Comparison of ENCODE assay signal across 8 cellular contexts in the genomic region with DNA sequence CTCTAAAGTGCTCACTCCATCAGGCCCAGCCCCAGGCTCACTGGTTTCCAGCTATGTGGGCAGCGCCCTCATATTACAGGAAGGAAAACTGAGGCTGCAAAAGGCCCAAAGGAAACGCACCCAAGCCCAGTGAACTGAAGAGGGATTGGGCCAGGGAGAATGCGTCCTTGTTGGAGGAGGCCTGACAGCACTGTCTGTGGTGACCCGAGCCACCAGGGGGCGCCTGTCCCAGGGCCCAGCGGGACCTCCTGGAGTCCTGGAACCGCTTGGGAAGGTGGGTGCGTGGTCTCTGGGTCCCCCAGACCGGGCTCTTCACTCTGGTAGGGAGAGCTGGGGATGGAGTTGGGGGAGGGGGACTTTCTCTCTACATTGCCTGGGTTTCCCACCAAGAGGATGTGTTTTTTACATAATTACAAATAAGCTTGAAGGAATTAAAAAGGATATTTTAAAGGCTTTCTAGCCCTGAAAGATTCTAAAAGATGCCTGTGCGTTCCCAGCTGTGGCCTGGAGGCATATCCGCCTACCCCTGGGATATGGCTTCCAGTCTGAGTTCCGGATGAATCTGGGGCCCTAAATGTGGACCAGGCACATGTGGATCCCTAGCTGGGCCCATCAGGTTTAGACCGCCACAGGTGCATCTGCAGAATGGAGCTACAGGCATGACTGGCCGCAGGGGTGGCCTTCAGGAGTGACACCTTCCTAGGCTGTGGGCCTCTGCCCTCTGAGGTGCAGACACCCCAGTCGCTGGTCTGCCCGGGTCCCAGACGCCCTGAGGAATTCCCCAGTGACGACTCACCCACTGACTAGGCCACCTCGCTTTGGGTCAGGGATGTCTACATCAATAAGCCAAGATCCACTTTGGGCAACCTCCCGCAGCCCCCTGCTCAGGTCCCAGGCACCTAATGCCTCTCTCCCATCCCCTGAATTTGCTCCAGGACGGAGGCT. TPM values are rescaled to one million over a fixed set of nuclear protein-coding genes. Genes with fewer than 3 reads are reported as not detected.
A peak's percentile ranks its signal among the peaks of the same experiment; 100 is the strongest.
DNase-seq lines count a peak whose midpoint lies in the region; ATAC-seq and TF ChIP-seq lines count a peak whose summit lies in the region.

No MANE protein-coding gene starts in this region.

- POLR2A ChIA-PET in activated CD4-positive, alpha-beta T cell treated with anti-CD3 and anti-CD28 coated beads for 36 hours (lab: Charles Lee) = interaction anchor here (0.5 to 0.6 kb wide), 2 partner anchors 11 to 341 kb away, joined by 3 to 6 read pairs; no protein-coding TSS in a partner anchor

- H3K4me3 ChIP-seq in BE2C (ENCODE audit: low read depth, low read length) (no peak overlapping the region), GM23338 (no peak overlapping the region)

- peak overlapping the region; percentile 86 for H2AFZ ChIP-seq in GM23338

- no peaks in the 10 kb centered on the region for H4K20me1 ChIP-seq in GM23338 (replicated peaks; ENCODE audit: insufficient read depth)

- H3K9me2 ChIP-seq in GM23338 (ENCODE audit: insufficient read depth) = no peaks in the 10 kb centered on the region

- peaks cover 3% of the 10 kb centered on the region; the same call in 2 of the 3 replicates for H3K4me1 Mint-ChIP-seq in GM23338
- H3K4me1 Mint-ChIP-seq in activated CD4-positive, alpha-beta T cell treated with anti-CD3 and anti-CD28 coated beads for 36 hours = peaks cover 21% of the 10 kb centered on the region

- no peaks in the 10 kb centered on the region; the same call in 2 of the 3 replicates for H3K9me3 Mint-ChIP-seq in GM23338
- no peaks in the 10 kb centered on the region for H3K9me3 Mint-ChIP-seq in activated CD4-positive, alpha-beta T cell treated with anti-CD3 and anti-CD28 coated beads for 36 hours (ENCODE audit: low read depth)

- no peaks in the 10 kb centered on the region for H3K36me3 Mint-ChIP-seq in GM23338 (ENCODE audit: low read depth)
- no peaks in the 10 kb centered on the region for H3K36me3 Mint-ChIP-seq in activated CD4-positive, alpha-beta T cell treated with anti-CD3 and anti-CD28 coated beads for 36 hours (ENCODE audit: low read depth)

- no peaks in the 10 kb centered on the region for H3K36me3 ChIP-seq in BE2C
- H3K36me3 ChIP-seq in GM23338 (ENCODE audit: insufficient read depth) = no peaks in the 10 kb centered on the region

- TF ChIP-seq CTCF in BE2C (IDR thresholded peaks at IDR 0.05; ENCODE audit: low read depth, low read length) (peak; percentile 81), GM23338 (conservative IDR thresholded peaks at IDR 0.05; ENCODE audit: low read depth in 2 of 2) (peak; percentile 94 to 96)

- H3K27me3 ChIP-seq in BE2C (no peaks in the 10 kb centered on the region), GM23338 (ENCODE audit: insufficient read depth) (no peaks in the 10 kb centered on the region)

- intact Hi-C loops in activated CD4-positive, alpha-beta T cell treated with anti-CD3 and anti-CD28 coated beads for 36 hours (cut with DNase I, micrococcal nuclease) = loop anchor here (1.0 kb wide), 6 partner anchors 20 to 479 kb away; a partner anchor contains a TSS

- no peak overlapping the region for H3K27ac ChIP-seq in GM23338 (ENCODE audit: low read depth)

- H3K27me3 Mint-ChIP-seq in GM23338 (ENCODE audit: insufficient read depth, low read depth, poor library complexity) = peaks cover 2% of the 10 kb centered on the region
- no peaks in the 10 kb centered on the region for H3K27me3 Mint-ChIP-seq in activated CD4-positive, alpha-beta T cell treated with anti-CD3 and anti-CD28 coated beads for 36 hours

- H3K27ac Mint-ChIP-seq in GM23338 = no peak overlapping the region
- peak overlapping the region; percentile 25 for H3K27ac Mint-ChIP-seq in activated CD4-positive, alpha-beta T cell treated with anti-CD3 and anti-CD28 coated beads for 36 hours

- H3F3A ChIP-seq in GM23338 (replicated peaks; ENCODE audit: low read depth) = no peaks in the 10 kb centered on the region

- ATAC-seq in GM23338 (peak; percentile 91), GM21526 (IDR thresholded peaks at IDR 0.05; ENCODE audit: low FRiP score, unreplicated experiment) (no peak)
- ATAC-seq in activated CD4-positive, alpha-beta T cell treated with anti-CD3 and anti-CD28 coated beads for 36 hours = peak; percentile 89

- DNase-seq in BE2C (peak; percentile 84), GM23338 (ENCODE audit: low spot score) (peak; percentile 94), NCI-H2171 (lab: John Stamatoyannopoulos, UW) (peak; percentile 35), cerebellar cortex (ENCODE audit: low spot score) (peak; percentile 76), left kidney (ENCODE audit: low read depth, low spot score) (peak; percentile 88)
- peak; percentile 92 for DNase-seq in activated CD4-positive, alpha-beta T cell treated with anti-CD3 and anti-CD28 coated beads for 36 hours
- peak; percentile 87 for DNase-seq in stimulated activated CD4-positive, alpha-beta T cell treated with anti-CD3 and anti-CD28 coated beads, Interleukin-2, amount 100 ng/mL, for 48 hours

- no peak overlapping the region for H3K4me3 Mint-ChIP-seq in GM23338
- no peak overlapping the region for H3K4me3 Mint-ChIP-seq in activated CD4-positive, alpha-beta T cell treated with anti-CD3 and anti-CD28 coated beads for 36 hours

- CTCF ChIA-PET in activated CD4-positive, alpha-beta T cell treated with anti-CD3 and anti-CD28 coated beads for 36 hours (lab: Charles Lee) = interaction anchor here (0.5 to 2.7 kb wide), 34 partner anchors 10 to 586 kb away, joined by 3 to 29 read pairs (median 4); a partner anchor contains a TSS

- H3K9me3 ChIP-seq in BE2C = no peaks in the 10 kb centered on the region

- no peaks in the 10 kb centered on the region for H3K79me2 ChIP-seq in GM23338 (replicated peaks; ENCODE audit: insufficient read depth)

- H3K4me1 ChIP-seq in BE2C = no peaks in the 10 kb centered on the region
- no peaks in the 10 kb centered on the region; the same call in 1 of the 2 replicates for H3K4me1 ChIP-seq in GM23338 (ENCODE audit: insufficient read depth)

- no peak overlapping the region for H3K4me2 ChIP-seq in GM23338

TF ChIP-seq in GM23338, 12 proteins besides CTCF, POLR2A, EP300 and RAD21 (continues in another document):
- TF ChIP-seq, protein P1, sequence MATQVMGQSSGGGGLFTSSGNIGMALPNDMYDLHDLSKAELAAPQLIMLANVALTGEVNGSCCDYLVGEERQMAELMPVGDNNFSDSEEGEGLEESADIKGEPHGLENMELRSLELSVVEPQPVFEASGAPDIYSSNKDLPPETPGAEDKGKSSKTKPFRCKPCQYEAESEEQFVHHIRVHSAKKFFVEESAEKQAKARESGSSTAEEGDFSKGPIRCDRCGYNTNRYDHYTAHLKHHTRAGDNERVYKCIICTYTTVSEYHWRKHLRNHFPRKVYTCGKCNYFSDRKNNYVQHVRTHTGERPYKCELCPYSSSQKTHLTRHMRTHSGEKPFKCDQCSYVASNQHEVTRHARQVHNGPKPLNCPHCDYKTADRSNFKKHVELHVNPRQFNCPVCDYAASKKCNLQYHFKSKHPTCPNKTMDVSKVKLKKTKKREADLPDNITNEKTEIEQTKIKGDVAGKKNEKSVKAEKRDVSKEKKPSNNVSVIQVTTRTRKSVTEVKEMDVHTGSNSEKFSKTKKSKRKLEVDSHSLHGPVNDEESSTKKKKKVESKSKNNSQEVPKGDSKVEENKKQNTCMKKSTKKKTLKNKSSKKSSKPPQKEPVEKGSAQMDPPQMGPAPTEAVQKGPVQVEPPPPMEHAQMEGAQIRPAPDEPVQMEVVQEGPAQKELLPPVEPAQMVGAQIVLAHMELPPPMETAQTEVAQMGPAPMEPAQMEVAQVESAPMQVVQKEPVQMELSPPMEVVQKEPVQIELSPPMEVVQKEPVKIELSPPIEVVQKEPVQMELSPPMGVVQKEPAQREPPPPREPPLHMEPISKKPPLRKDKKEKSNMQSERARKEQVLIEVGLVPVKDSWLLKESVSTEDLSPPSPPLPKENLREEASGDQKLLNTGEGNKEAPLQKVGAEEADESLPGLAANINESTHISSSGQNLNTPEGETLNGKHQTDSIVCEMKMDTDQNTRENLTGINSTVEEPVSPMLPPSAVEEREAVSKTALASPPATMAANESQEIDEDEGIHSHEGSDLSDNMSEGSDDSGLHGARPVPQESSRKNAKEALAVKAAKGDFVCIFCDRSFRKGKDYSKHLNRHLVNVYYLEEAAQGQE (IDR thresholded peaks at IDR 0.05; ENCODE audit: unreplicated experiment) = no peak
- TF ChIP-seq, protein P2, sequence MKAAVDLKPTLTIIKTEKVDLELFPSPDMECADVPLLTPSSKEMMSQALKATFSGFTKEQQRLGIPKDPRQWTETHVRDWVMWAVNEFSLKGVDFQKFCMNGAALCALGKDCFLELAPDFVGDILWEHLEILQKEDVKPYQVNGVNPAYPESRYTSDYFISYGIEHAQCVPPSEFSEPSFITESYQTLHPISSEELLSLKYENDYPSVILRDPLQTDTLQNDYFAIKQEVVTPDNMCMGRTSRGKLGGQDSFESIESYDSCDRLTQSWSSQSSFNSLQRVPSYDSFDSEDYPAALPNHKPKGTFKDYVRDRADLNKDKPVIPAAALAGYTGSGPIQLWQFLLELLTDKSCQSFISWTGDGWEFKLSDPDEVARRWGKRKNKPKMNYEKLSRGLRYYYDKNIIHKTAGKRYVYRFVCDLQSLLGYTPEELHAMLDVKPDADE (IDR thresholded peaks at IDR 0.05) = no peak
- TF ChIP-seq CREB1 (CRISPR knock-in tag; IDR thresholded peaks at IDR 0.05; ENCODE audit: low read depth) = 0 out of 2 replicates have a peak, but pooled peaks have one; percentile 45

RNA-seq across cellular contexts. Expression of a gene that starts 4.2 kb away (rescaled TPM):
- 0.63 TPM for polyA plus RNA-seq in BE2C (2012; ENCODE audit: insufficient read depth, insufficient read length, low read depth)
- not detected in 2 replicates for total RNA-seq in GM23338 (2014; rRNA removed; shearing (Covaris generic))
- 0.19 and 0.23 TPM in 2 replicates for polyA plus RNA-seq in GM23338 (2016; fragmentation: Nextera tagmentation; extraction: Ambion mirVana)
- under 1 TPM; 0.11 to 0.30 TPM for total RNA-seq in activated CD4-positive, alpha-beta T cell treated with anti-CD3 and anti-CD28 coated beads for 36 hours

RNA-seq across cellular contexts. Expression of a gene that starts 21.6 kb away (rescaled TPM):
- 0.20 TPM for polyA plus RNA-seq in BE2C (2012; ENCODE audit: insufficient read depth, insufficient read length, low read depth)
- total RNA-seq in GM23338 (2014; rRNA removed; shearing (Covaris generic)) = not detected in 2 replicates
- 0.24 TPM in 1 of 2 replicates, not detected in the other for polyA plus RNA-seq in GM23338 (2016; fragmentation: Nextera tagmentation; extraction: Ambion mirVana)
- total RNA-seq in activated CD4-positive, alpha-beta T cell treated with anti-CD3 and anti-CD28 coated beads for 36 hours = not detected

RNA-seq across cellular contexts. Expression of a gene that starts 34.2 kb away (rescaled TPM):
- 41.0 TPM for polyA plus RNA-seq in BE2C (2012; ENCODE audit: insufficient read depth, insufficient read length, low read depth)
- 32.7 TPM in 2 replicates for total RNA-seq in GM23338 (2014; rRNA removed; shearing (Covaris generic))
- polyA plus RNA-seq in GM23338 (2016; fragmentation: Nextera tagmentation; extraction: Ambion mirVana) = 15.8 TPM in 2 replicates
- total RNA-seq in activated CD4-positive, alpha-beta T cell treated with anti-CD3 and anti-CD28 coated beads for 36 hours = 10 to 100 TPM in 1 of 2 experiments, 1 to 10 TPM in 1; 8.6 to 10.7 TPM

RNA-seq across cellular contexts. Expression of a gene that starts 52.1 kb away (rescaled TPM):
- 230 TPM for polyA plus RNA-seq in BE2C (2012; ENCODE audit: insufficient read depth, insufficient read length, low read depth)
- 147 and 149 TPM in 2 replicates for total RNA-seq in GM23338 (2014; rRNA removed; shearing (Covaris generic))
- 173 and 190 TPM in 2 replicates for polyA plus RNA-seq in GM23338 (2016; fragmentation: Nextera tagmentation; extraction: Ambion mirVana)
- total RNA-seq in activated CD4-positive, alpha-beta T cell treated with anti-CD3 and anti-CD28 coated beads for 36 hours = 100 to 1,000 TPM; 147 to 167 TPM

Comparison
In these comparisons a context has a peak if more than half of its experiments do, and no peak if none do; other contexts are left out.
1. DNase-seq: peak in every context shown above with its lines; median percentile 94 in GM23338; 92 in activated CD4-positive, alpha-beta T cell treated with anti-CD3 and anti-CD28 coated beads for 36 hours; 88 in left kidney; 87 in stimulated activated CD4-positive, alpha-beta T cell treated with anti-CD3 and anti-CD28 coated beads, Interleukin-2, amount 100 ng/mL, for 48 hours; 84 in BE2C; 76 in cerebellar cortex; 35 in NCI-H2171.